ENCODE assay signal across 17 cellular contexts in genomic region chr3:71414189-71414924, GRCh38.
DNase-seq lines count a peak whose midpoint lies in the region; ATAC-seq and TF ChIP-seq lines count a peak whose summit lies in the region.
"Had no signal": no experiment of that assay in that cellular context is flagged by ENCODE, and none has a peak within 500 bp of the region (broad histone marks: within the 10 kb centered on the region; RNA-seq: fewer than 3 reads in every experiment).

No MANE protein-coding gene starts in this region.

- no peaks in the 10 kb centered on the region for H3K9me3 Mint-ChIP-seq in activated naive CD4-positive, alpha-beta T cell treated with anti-CD3 and anti-CD28 coated beads for 36 hours
- no peaks in the 10 kb centered on the region for H3K9me3 Mint-ChIP-seq in effector memory CD8-positive, alpha-beta T cell
- no peaks in the 10 kb centered on the region for H3K9me3 Mint-ChIP-seq in osteocyte (ENCODE audit: unreplicated experiment)

- intact Hi-C loops in activated naive CD4-positive, alpha-beta T cell treated with anti-CD3 and anti-CD28 coated beads for 36 hours (cut with micrococcal nuclease) = loop anchor here (2.0 kb wide), 1 partner anchor 16 kb away; no protein-coding TSS in a partner anchor

- no peak overlapping the region for H3K4me3 Mint-ChIP-seq in activated naive CD4-positive, alpha-beta T cell treated with anti-CD3 and anti-CD28 coated beads for 36 hours
- H3K4me3 Mint-ChIP-seq in T-helper 17 cell (no peak overlapping the region), osteocyte (ENCODE audit: unreplicated experiment) (no peak overlapping the region)
- peak overlapping the region in 1 of 2 donors; percentile 74 for H3K4me3 Mint-ChIP-seq in effector memory CD8-positive, alpha-beta T cell

- no peaks in the 10 kb centered on the region for H3K36me3 Mint-ChIP-seq in activated naive CD4-positive, alpha-beta T cell treated with anti-CD3 and anti-CD28 coated beads for 36 hours (ENCODE audit: low read depth)
- H3K36me3 Mint-ChIP-seq in T-helper 17 cell (ENCODE audit: low read depth) = peaks cover 4% of the 10 kb centered on the region
- no peaks in the 10 kb centered on the region for H3K36me3 Mint-ChIP-seq in effector memory CD8-positive, alpha-beta T cell (ENCODE audit: insufficient read depth)
- H3K36me3 Mint-ChIP-seq in osteocyte (ENCODE audit: unreplicated experiment) = no peaks in the 10 kb centered on the region

- no peaks in the 10 kb centered on the region for H3K27me3 Mint-ChIP-seq in activated naive CD4-positive, alpha-beta T cell treated with anti-CD3 and anti-CD28 coated beads for 36 hours (ENCODE audit: low read depth)
- H3K27me3 Mint-ChIP-seq in T-helper 17 cell (no peaks in the 10 kb centered on the region), osteocyte (ENCODE audit: unreplicated experiment) (no peaks in the 10 kb centered on the region)
- no peaks in the 10 kb centered on the region for H3K27me3 Mint-ChIP-seq in effector memory CD8-positive, alpha-beta T cell

- no peak for TF ChIP-seq CTCF in osteocyte (IDR thresholded peaks at IDR 0.05)

- CTCF ChIA-PET in activated naive CD4-positive, alpha-beta T cell treated with anti-CD3 and anti-CD28 coated beads for 36 hours (lab: Charles Lee) = interaction anchor here (0.8 kb wide), 1 partner anchor 16 kb away, joined by 3 read pairs; no protein-coding TSS in a partner anchor

- peaks cover 91% of the 10 kb centered on the region for H3K4me1 Mint-ChIP-seq in activated naive CD4-positive, alpha-beta T cell treated with anti-CD3 and anti-CD28 coated beads for 36 hours (ENCODE audit: low read depth)
- H3K4me1 Mint-ChIP-seq in T-helper 17 cell (peaks cover 38% of the 10 kb centered on the region), osteocyte (ENCODE audit: unreplicated experiment) (peaks cover 28% of the 10 kb centered on the region)
- H3K4me1 Mint-ChIP-seq in effector memory CD8-positive, alpha-beta T cell (ENCODE audit: low read depth in 2 of 2) = peaks cover 27 to 43% of the 10 kb centered on the region in 2 donors

- ATAC-seq in T-helper 17 cell (no peak), GM21360 (IDR thresholded peaks at IDR 0.05; ENCODE audit: unreplicated experiment) (no peak)
- ATAC-seq in effector memory CD8-positive, alpha-beta T cell (replicated peaks) = no peak
- ATAC-seq: HCT116, Right ventricle myocardium inferior had no signal

- peak overlapping the region; percentile 16 for H3K27ac Mint-ChIP-seq in activated naive CD4-positive, alpha-beta T cell treated with anti-CD3 and anti-CD28 coated beads for 36 hours
- H3K27ac Mint-ChIP-seq in T-helper 17 cell = peak overlapping the region; percentile 64
- peak overlapping the region; percentile 61 to 89 for H3K27ac Mint-ChIP-seq in effector memory CD8-positive, alpha-beta T cell
- peak overlapping the region; percentile 52 for H3K27ac Mint-ChIP-seq in osteocyte (ENCODE audit: unreplicated experiment)

- H3K9me3 ChIP-seq in T-helper 17 cell (ENCODE audit: control insufficient read depth, low read length, poor library complexity, severe bottlenecking) = no peaks in the 10 kb centered on the region
- H3K9me3 ChIP-seq: right atrium auricular region had no signal

- no peak for DNase-seq in activated naive CD4-positive, alpha-beta T cell treated with anti-CD3 and anti-CD28 coated beads for 36 hours
- no peak for DNase-seq in activated naive CD4-positive, alpha-beta T cell treated with anti-CD3 and anti-CD28 coated beads, Interleukin-2, amount 50 U/mL, for 16 hours
- no peak for DNase-seq in T-helper 17 cell
- no peak for DNase-seq in effector memory CD8-positive, alpha-beta T cell
- no peak for DNase-seq in osteocyte (ENCODE audit: extremely low spot score, unreplicated experiment)
- DNase-seq in cerebellar nuclear complex (lab: John Stamatoyannopoulos, UW) = no peak
- no peak for DNase-seq in stimulated activated CD4-positive, alpha-beta T cell treated with anti-CD3 and anti-CD28 coated beads, Interleukin-4, amount 100 ng/mL, for 24 hours
- DNase-seq: activated gamma-delta T cell treated with Interleukin-2 at 50 U/mL for 16 hours, kidney, midbrain, NCI-H1694, NCI-H345, nucleus accumbens had no signal

Comparison
In these comparisons a context has a peak if more than half of its experiments do, and no peak if none do; other contexts are left out.
1. H3K27ac Mint-ChIP-seq: peak in every context shown above with its lines; median percentile 75 in effector memory CD8-positive, alpha-beta T cell; 64 in T-helper 17 cell; 52 in osteocyte; 16 in activated naive CD4-positive, alpha-beta T cell treated with anti-CD3 and anti-CD28 coated beads for 36 hours.